16 cellular contexts compared by ENCODE assay signal in the genomic region with DNA sequence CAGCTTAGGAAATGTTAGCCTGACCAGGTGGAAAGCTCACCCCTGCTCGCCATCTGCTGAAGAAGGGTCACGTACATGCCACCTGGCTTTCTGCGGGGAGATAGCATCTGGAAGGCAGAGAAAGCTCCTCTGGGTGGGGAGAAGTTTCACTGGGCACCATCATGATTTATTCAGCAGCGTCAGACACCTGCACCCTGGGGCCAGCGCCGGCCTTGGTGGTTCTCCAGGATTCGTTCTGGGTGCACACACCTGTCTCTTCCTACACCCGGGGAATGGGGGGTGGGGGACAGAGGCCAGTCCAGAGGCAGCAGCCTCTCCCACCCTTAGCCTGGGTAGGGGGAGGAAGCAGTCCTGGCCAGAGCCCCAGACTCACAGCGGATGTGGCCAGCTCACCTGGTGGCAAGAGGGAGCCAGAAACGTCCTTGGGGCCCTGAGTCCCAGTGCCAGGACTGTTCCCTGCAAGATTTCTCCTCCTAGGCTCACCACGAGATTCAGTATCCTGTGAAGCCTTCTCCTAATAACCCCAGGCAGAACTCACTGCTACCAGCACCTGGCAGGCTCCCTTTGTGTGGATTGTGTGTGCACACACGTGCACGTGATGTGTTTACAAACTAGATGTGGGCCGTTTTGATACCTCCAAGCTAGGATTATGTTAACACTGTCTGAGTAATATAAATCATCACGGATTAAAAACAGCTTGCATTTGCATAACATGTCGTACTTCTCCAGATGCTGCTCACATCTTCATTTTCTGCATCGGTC. TPM values are rescaled to one million over a fixed set of nuclear protein-coding genes. Genes with fewer than 3 reads are reported as not detected.
DNase-seq lines count a peak whose midpoint lies in the region; ATAC-seq and TF ChIP-seq lines count a peak whose summit lies in the region.
"Had no signal": no experiment of that assay in that cellular context is flagged by ENCODE, and none has a peak within 500 bp of the region (broad histone marks: within the 10 kb centered on the region; RNA-seq: fewer than 3 reads in every experiment).

No MANE protein-coding gene starts in this region.

- TF ChIP-seq CTCF in A673 (conservative IDR thresholded peaks at IDR 0.05; ENCODE audit: low read depth, low read length) (no peak), KMS-11 (conservative IDR thresholded peaks at IDR 0.05; ENCODE audit: low read depth, low read length) (no peak), epithelial cell of esophagus (IDR thresholded peaks at IDR 0.05; ENCODE audit: insufficient read depth, low read depth, low read length, missing control alignments) (no peak)

- no peaks in the 10 kb centered on the region for H4K20me1 ChIP-seq in KMS-11 (ENCODE audit: insufficient read depth)

- DNase-seq in A673 (ENCODE audit: low spot score) (peak; percentile 52), NCI-H526 (lab: John Stamatoyannopoulos, UW) (peak; percentile 85 to 88), epithelial cell of esophagus (ENCODE audit: low read depth) (peak; percentile 23), left ventricle myocardium superior (no peak), DMS79 (lab: John Stamatoyannopoulos, UW) (no peak)
- DNase-seq: activated CD8-positive, alpha-beta memory T cell treated with anti-CD3 and anti-CD28 coated beads for 24 hours; islet precursor cell; right cardiac atrium; stimulated activated CD4-positive, alpha-beta T cell treated with anti-CD3 and anti-CD28 coated beads, Interleukin-1b, Interleukin-23, amount 100 ng/mL, for 48 hours; substantia nigra; SW 1271 had no signal

- CTCF ChIA-PET in A673 (lab: Charles Lee), result no interaction called here

- ATAC-seq in left ventricle myocardium superior, result no peak
- no peak for ATAC-seq in HG03135 (IDR thresholded peaks at IDR 0.05; ENCODE audit: unreplicated experiment)
- ATAC-seq in GM18517 (IDR thresholded peaks at IDR 0.05; ENCODE audit: unreplicated experiment), result no peak
- ATAC-seq: right cardiac atrium had no signal

- peaks cover 22% of the 10 kb centered on the region for H3K4me1 ChIP-seq in A673 (ENCODE audit: insufficient read depth, low read length, poor library complexity, severe bottlenecking)
- peaks cover 14% of the 10 kb centered on the region for H3K4me1 ChIP-seq in KMS-11 (ENCODE audit: low read depth, poor library complexity, severe bottlenecking)

- intact Hi-C loops in A673 (cut with micrococcal nuclease; ENCODE audit: unreplicated experiment), result no loop called here
- intact Hi-C loops in left ventricle myocardium superior (cut with micrococcal nuclease), result no loop called here

- H3K27me3 ChIP-seq in A673 (replicated peaks; ENCODE audit: insufficient read depth, low read depth, low read length, poor library complexity), result no peaks in the 10 kb centered on the region
- H3K27me3 ChIP-seq in KMS-11 (ENCODE audit: insufficient read depth, low read depth), result peaks cover 15% of the 10 kb centered on the region; the same call in 1 of the 2 replicates
- H3K27me3 ChIP-seq: neural progenitor cell had no signal

- H2AFZ ChIP-seq in KMS-11 (ENCODE audit: low read depth), result no peak overlapping the region
- H2AFZ ChIP-seq: neural progenitor cell had no signal

- no peaks in the 10 kb centered on the region for H3K9me3 ChIP-seq in A673 (ENCODE audit: low read depth, low read length, poor library complexity, severe bottlenecking)

- peak overlapping the region; percentile 13; the same call in 1 of the 2 replicates for H3K4me2 ChIP-seq in KMS-11
- H3K4me2 ChIP-seq: neural progenitor cell had no signal

- H3K36me3 ChIP-seq in A673 (ENCODE audit: insufficient read depth, low read length, poor library complexity, severe bottlenecking) (no peaks in the 10 kb centered on the region), KMS-11 (ENCODE audit: insufficient read depth) (no peaks in the 10 kb centered on the region)
- H3K36me3 ChIP-seq: neural progenitor cell had no signal

- BruUV-seq in A673 (replicated peaks; lab: Mats Ljungman, UMichigan), result no TSS peak

- H3K9ac ChIP-seq in KMS-11, result no peak overlapping the region
- H3K9ac ChIP-seq: neural progenitor cell had no signal

- no peaks in the 10 kb centered on the region for H3K79me2 ChIP-seq in KMS-11 (ENCODE audit: insufficient read depth, low read depth)

- POLR2A ChIA-PET in A673 (lab: Charles Lee; ENCODE audit: low non-redundant PET), result no interaction called here

- no peak overlapping the region for H3K27ac ChIP-seq in A673 (ENCODE audit: low read depth, low read length, poor library complexity, severe bottlenecking)
- no peak overlapping the region for H3K27ac ChIP-seq in KMS-11
- H3K27ac ChIP-seq: epithelial cell of prostate, neural progenitor cell had no signal

- H3K4me3 ChIP-seq in A673 (ENCODE audit: low read depth, low read length, poor library complexity, severe bottlenecking) (no peak overlapping the region), KMS-11 (IDR thresholded peaks at IDR 0.05; ENCODE audit: insufficient read depth, low read depth, low read length) (no peak overlapping the region), epithelial cell of esophagus (ENCODE audit: low read length) (no peak overlapping the region)
- H3K4me3 ChIP-seq: neural progenitor cell had no signal

RNA-seq across cellular contexts. Expression of a gene that starts 17.3 kb away (rescaled TPM):
- 1.3 and 3.1 TPM in 2 replicates for total RNA-seq in A673 (2021)
- 9.4 TPM for total RNA-seq in left ventricle myocardium superior

Comparison
In these comparisons a context has a peak if more than half of its experiments do, and no peak if none do; other contexts are left out.
1. DNase-seq: peak in A673 (single experiment), NCI-H526 (2 of 2) and epithelial cell of esophagus (single experiment); none in left ventricle myocardium superior (single experiment) and DMS79 (single experiment).